Comparison of ENCODE assay signal across 9 cellular contexts in genomic region chr1:223683586-223684487, GRCh38. TPM values are rescaled to one million over a fixed set of nuclear protein-coding genes. Genes with fewer than 3 reads are reported as not detected.
DNase-seq lines count a peak whose midpoint lies in the region; ATAC-seq, FAIRE-seq and TF ChIP-seq lines count a peak whose summit lies in the region.
"Had no signal": no experiment of that assay in that cellular context is flagged by ENCODE, and none has a peak within 500 bp of the region (broad histone marks: within the 10 kb centered on the region; RNA-seq: fewer than 3 reads in every experiment).

No MANE protein-coding gene starts in this region.

- ATAC-seq in HG03342 (IDR thresholded peaks at IDR 0.05; ENCODE audit: unreplicated experiment) = no peak

- FAIRE-seq in GM18507 (lab: Jason Lieb, UNC) = peak; percentile 75

- POLR2A ChIA-PET in A673 (lab: Charles Lee; ENCODE audit: low non-redundant PET) = no interaction called here

- peak; percentile 78 for TF ChIP-seq CTCF in A673 (conservative IDR thresholded peaks at IDR 0.05; ENCODE audit: low read depth, low read length)
- TF ChIP-seq CTCF in WERI-Rb-1 (IDR thresholded peaks at IDR 0.05; ENCODE audit: low read depth, low read length) = peak; percentile 63

- H3K27ac ChIP-seq in A673 (ENCODE audit: low read depth, low read length, poor library complexity, severe bottlenecking) (no peak overlapping the region), WERI-Rb-1 (no peak overlapping the region)

- intact Hi-C loops in A673 (cut with micrococcal nuclease; ENCODE audit: unreplicated experiment) = loop anchor here (1.0 to 10.0 kb wide), 4 partner anchors 153 to 949 kb away; partner anchors contain the start of gene FAM177B

- H3K9me3 ChIP-seq in A673 (ENCODE audit: low read depth, low read length, poor library complexity, severe bottlenecking) (no peaks in the 10 kb centered on the region), WERI-Rb-1 (ENCODE audit: severe bottlenecking) (no peaks in the 10 kb centered on the region)

- no peaks in the 10 kb centered on the region for H3K4me1 ChIP-seq in A673 (ENCODE audit: insufficient read depth, low read length, poor library complexity, severe bottlenecking)

- H3K27me3 ChIP-seq in A673 (replicated peaks; ENCODE audit: insufficient read depth, low read depth, low read length, poor library complexity) (peaks cover 6% of the 10 kb centered on the region), WERI-Rb-1 (ENCODE audit: insufficient read depth, low read depth, severe bottlenecking) (no peaks in the 10 kb centered on the region)

- BruUV-seq in A673 (replicated peaks; lab: Mats Ljungman, UMichigan) = no TSS peak

- H3K36me3 ChIP-seq in A673 (ENCODE audit: insufficient read depth, low read length, poor library complexity, severe bottlenecking) (no peaks in the 10 kb centered on the region), WERI-Rb-1 (no peaks in the 10 kb centered on the region)

- H3K4me3 ChIP-seq in A673 (ENCODE audit: low read depth, low read length, poor library complexity, severe bottlenecking) (no peak overlapping the region), WERI-Rb-1 (ENCODE audit: low read depth, low read length) (no peak overlapping the region)

- peak; percentile 69 for DNase-seq in A673 (ENCODE audit: low spot score)
- DNase-seq in GM18507 (ENCODE audit: extremely low spot score, insufficient read length, low read depth) = no peak
- peak; percentile 63 for DNase-seq in NCI-H2081 treated with DMSO at 0.1 percent for 48 hours (lab: John Stamatoyannopoulos, UW)
- peak; percentile 51 for DNase-seq in WERI-Rb-1
- peak; percentile 69 for DNase-seq in cerebellum (ENCODE audit: low spot score)
- DNase-seq in lung microvascular endothelial cell (ENCODE audit: low read depth in 2 of 2) = peak; percentile 49 to 72
- DNase-seq in stimulated activated CD8-positive, alpha-beta memory T cell treated with anti-CD3 and anti-CD28 coated beads, Interleukin-7, amount 100 ng/mL, for 24 hours (ENCODE audit: low read depth) = peak; percentile 36

- CTCF ChIA-PET in A673 (lab: Charles Lee) = interaction anchor here (0.7 to 1.7 kb wide), 2 partner anchors 152 to 550 kb away, joined by 3 to 14 read pairs; no protein-coding TSS in a partner anchor

RNA-seq across cellular contexts. Expression of gene CAPN8, which starts 18.3 kb away (rescaled TPM):
- total RNA-seq in A673 (2021) (not detected in 2 replicates), cerebellum (not detected), lung microvascular endothelial cell (not detected in 2 replicates)
- total RNA-seq: glomerular endothelial cell had no signal

RNA-seq across cellular contexts. Expression of gene CAPN2, which starts 28.5 kb away (rescaled TPM):
- total RNA-seq in A673 (2021) = 131 and 137 TPM in 2 replicates
- 61.2 TPM for total RNA-seq in cerebellum
- 138 and 217 TPM in 2 replicates for total RNA-seq in lung microvascular endothelial cell
